ENCODE assay signal across 8 cellular contexts in genomic region chrX:48801281-48802088, GRCh38. TPM values are rescaled to one million over a fixed set of nuclear protein-coding genes. Genes with fewer than 3 reads are reported as not detected.
DNase-seq lines count a peak whose midpoint lies in the region; ATAC-seq lines count a peak whose summit lies in the region.

HDAC6 (plus strand) TSS chrX:48802067; CDS start chrX:48802693, 626 bp downstream.

- H3K27me3 Mint-ChIP-seq in effector memory CD8-positive, alpha-beta T cell = no peaks in the 10 kb centered on the region
- H3K27me3 Mint-ChIP-seq in memory B cell = no peaks in the 10 kb centered on the region

- peak; percentile 86 for ATAC-seq in GM21360 (IDR thresholded peaks at IDR 0.05; ENCODE audit: unreplicated experiment)
- peak; percentile 82 for ATAC-seq in effector memory CD8-positive, alpha-beta T cell (replicated peaks)
- peak; percentile 77 for ATAC-seq in memory B cell (ENCODE audit: low read depth)

- DNase-seq in COLO668 (lab: John Stamatoyannopoulos, UW; ENCODE audit: unreplicated experiment) = peak; percentile 98
- DNase-seq in HT1080 (ENCODE audit: low read depth) = peak; percentile 99
- peak; percentile 95 for DNase-seq in NOMO-1 treated with DMSO at 0.1 percent for 48 hours (lab: John Stamatoyannopoulos, UW; ENCODE audit: unreplicated experiment)
- peak; percentile 58 to 89 (median 68) for DNase-seq in activated CD8-positive, alpha-beta memory T cell treated with anti-CD3 and anti-CD28 coated beads for 48 hours (ENCODE audit: low read depth in 2 of 3, low spot score in 2 of 3)
- DNase-seq in effector memory CD8-positive, alpha-beta T cell = peak; percentile 90 to 92 (median 91)
- peak; percentile 78 to 89 for DNase-seq in memory B cell (ENCODE audit: low spot score in 2 of 2)
- peak; percentile 85 for DNase-seq in stimulated activated CD8-positive, alpha-beta memory T cell treated with anti-CD3 and anti-CD28 coated beads, Interleukin-12 subunit alpha, Interleukin-12 subunit beta, amount 100 ng/mL, for 24 hours (ENCODE audit: extremely low read depth)

- peaks cover 9 to 16% of the 10 kb centered on the region in 2 donors for H3K4me1 Mint-ChIP-seq in effector memory CD8-positive, alpha-beta T cell (ENCODE audit: low read depth in 2 of 2)
- peaks cover 10% of the 10 kb centered on the region for H3K4me1 Mint-ChIP-seq in memory B cell

- peak within 1 kb of the TSS; percentile 93 to 95 for H3K4me3 Mint-ChIP-seq in effector memory CD8-positive, alpha-beta T cell
- H3K4me3 Mint-ChIP-seq in memory B cell = peak within 1 kb of the TSS; percentile 96

- H3K9me3 Mint-ChIP-seq in effector memory CD8-positive, alpha-beta T cell = no peaks in the 10 kb centered on the region
- H3K9me3 Mint-ChIP-seq in memory B cell = no peaks in the 10 kb centered on the region

- peak within 1 kb of the TSS; percentile 96 for H3K27ac Mint-ChIP-seq in effector memory CD8-positive, alpha-beta T cell
- H3K27ac Mint-ChIP-seq in memory B cell = peak within 1 kb of the TSS; percentile 97

- H3K36me3 Mint-ChIP-seq in effector memory CD8-positive, alpha-beta T cell (ENCODE audit: insufficient read depth) = peaks cover 23% of the 10 kb centered on the region
- peaks cover 12% of the 10 kb centered on the region for H3K36me3 Mint-ChIP-seq in memory B cell

RNA-seq across cellular contexts. Expression of gene HDAC6, which starts in this region (rescaled TPM):
- total RNA-seq in HT1080 (2014; rRNA removed; shearing (Covaris generic)) = 11.0 and 12.0 TPM in 2 replicates
- polyA plus RNA-seq in HT1080 (2015; cell fraction: cytosol; rRNA removed) = 8.7 and 11.6 TPM in 2 replicates
- 52.3 and 54.0 TPM in 2 replicates for polyA plus RNA-seq in HT1080 (2015; cell fraction: nucleus; rRNA removed)

Comparison
In these comparisons a context has a peak if more than half of its experiments do, and no peak if none do; other contexts are left out.
1. Peak in every context shown above with its lines: DNase-seq and ATAC-seq.